Comparison of ENCODE assay signal across 8 cellular contexts in genomic region chr1:36257375-36257767, GRCh38. TPM values are rescaled to one million over a fixed set of nuclear protein-coding genes. Genes with fewer than 3 reads are reported as not detected.
DNase-seq lines count a peak whose midpoint lies in the region; ATAC-seq and TF ChIP-seq lines count a peak whose summit lies in the region.

No MANE protein-coding gene starts in this region.

- peaks cover 3 to 74% (median 54%) of the 10 kb centered on the region in 9 donors for H3K4me1 ChIP-seq in heart right ventricle
- H3K4me1 ChIP-seq in subcutaneous abdominal adipose tissue (ENCODE audit: control insufficient read depth in 5 of 5, insufficient read depth in 5 of 5, low read length in 5 of 5) = peaks cover 0 to 36% (median 26%) of the 10 kb centered on the region in 5 donors
- peaks cover 24% of the 10 kb centered on the region for H3K4me1 ChIP-seq in upper lobe of right lung

- no peak for DNase-seq in activated T-cell treated with anti-CD3 and anti-CD28 coated beads, Interleukin-2, amount 50 U/mL, for 24 hours
- DNase-seq in activated T-cell treated with anti-CD3 and anti-CD28 coated beads, Interleukin-2, amount 50 U/mL, for 1 hour = no peak
- DNase-seq in heart right ventricle (no peak), upper lobe of right lung (no peak), NCI-H345 (lab: John Stamatoyannopoulos, UW) (no peak), nucleus accumbens (lab: John Stamatoyannopoulos, UW) (no peak)

- H2AFZ ChIP-seq in SU-DHL-6 (ENCODE audit: low read depth, low read length, severe bottlenecking) = no peak overlapping the region

- peaks cover 47% of the 10 kb centered on the region for H3K4me1 Mint-ChIP-seq in activated T-cell treated with anti-CD3 and anti-CD28 coated beads, Interleukin-2, amount 50 U/mL, for 24 hours (ENCODE audit: low read depth)

- peak in 6 of 8 donors; percentile 41 to 72 (median 61) for ATAC-seq in heart right ventricle
- no peak for ATAC-seq in upper lobe of right lung

- H3K4me2 ChIP-seq in SU-DHL-6 (ENCODE audit: low read depth, low read length, poor library complexity, severe bottlenecking) = peak overlapping the region; percentile 83

- H3K9me2 ChIP-seq in SU-DHL-6 (replicated peaks; ENCODE audit: insufficient read depth, low read length) = no peaks in the 10 kb centered on the region

- H3K79me2 ChIP-seq in SU-DHL-6 (ENCODE audit: insufficient read depth, low read length) = peaks cover 83% of the 10 kb centered on the region

- H3K36me3 ChIP-seq in SU-DHL-6 (ENCODE audit: low read length) (peaks cover 7% of the 10 kb centered on the region; the same call in 1 of the 2 replicates), heart right ventricle (peaks cover 0 to 61% (median 19%) of the 10 kb centered on the region in 9 donors), subcutaneous abdominal adipose tissue (ENCODE audit: control insufficient read depth in 5 of 5, insufficient read depth in 5 of 5, low read length in 5 of 5) (peaks cover 0 to 33% (median 10%) of the 10 kb centered on the region in 5 donors), upper lobe of right lung (peaks cover 35% of the 10 kb centered on the region)

- no peaks in the 10 kb centered on the region for H3K27me3 Mint-ChIP-seq in activated T-cell treated with anti-CD3 and anti-CD28 coated beads, Interleukin-2, amount 50 U/mL, for 24 hours

- H3K9me3 ChIP-seq in SU-DHL-6 (ENCODE audit: insufficient read depth, low read length) (no peaks in the 10 kb centered on the region), heart right ventricle (no peaks in the 10 kb centered on the region), subcutaneous abdominal adipose tissue (ENCODE audit: control insufficient read depth in 5 of 5, low read length in 5 of 5) (no peaks in the 10 kb centered on the region), upper lobe of right lung (no peaks in the 10 kb centered on the region)

- H3K27ac ChIP-seq in SU-DHL-6 (ENCODE audit: low read depth, low read length) = peak overlapping the region; percentile 98
- H3K27ac ChIP-seq in heart right ventricle = peak overlapping the region in 4 of 10 donors; percentile 3 to 32 (median 28)
- peak overlapping the region; percentile 1 for H3K27ac ChIP-seq in subcutaneous abdominal adipose tissue (ENCODE audit: low read depth, low read length)
- no peak overlapping the region for H3K27ac ChIP-seq in upper lobe of right lung

- peaks cover 63% of the 10 kb centered on the region for H3F3A ChIP-seq in SU-DHL-6 (ENCODE audit: insufficient read depth)

- H3K27me3 ChIP-seq in SU-DHL-6 (ENCODE audit: low read length) (no peaks in the 10 kb centered on the region), heart right ventricle (no peaks in the 10 kb centered on the region), subcutaneous abdominal adipose tissue (ENCODE audit: control insufficient read depth in 5 of 5, insufficient read depth in 4 of 5, low read length in 5 of 5) (no peaks in the 10 kb centered on the region), upper lobe of right lung (no peaks in the 10 kb centered on the region)

- H3K27ac Mint-ChIP-seq in activated T-cell treated with anti-CD3 and anti-CD28 coated beads, Interleukin-2, amount 50 U/mL, for 24 hours = peak overlapping the region; percentile 66

- H3K9ac ChIP-seq in SU-DHL-6 (ENCODE audit: low read length) = peak overlapping the region; percentile 62
- no peak overlapping the region for H3K9ac ChIP-seq in subcutaneous abdominal adipose tissue (ENCODE audit: low read length in 5 of 5)

- H3K4me3 Mint-ChIP-seq in activated T-cell treated with anti-CD3 and anti-CD28 coated beads, Interleukin-2, amount 50 U/mL, for 24 hours = no peak overlapping the region

- 86 to 93% methylated on average over 2 of the region's 2 CpGs for WGBS in heart right ventricle, 2 donors

- peaks cover 82% of the 10 kb centered on the region for H3K36me3 Mint-ChIP-seq in activated T-cell treated with anti-CD3 and anti-CD28 coated beads, Interleukin-2, amount 50 U/mL, for 24 hours (ENCODE audit: low read depth)

- H4K20me1 ChIP-seq in SU-DHL-6 (ENCODE audit: low read depth, low read length) = no peaks in the 10 kb centered on the region

- H3K4me3 ChIP-seq in SU-DHL-6 (ENCODE audit: insufficient read depth, low read length, poor library complexity, severe bottlenecking) (peak overlapping the region; percentile 39), heart right ventricle (no peak overlapping the region), subcutaneous abdominal adipose tissue (ENCODE audit: low read depth in 1 of 5, low read length in 5 of 5) (no peak overlapping the region), upper lobe of right lung (no peak overlapping the region)

- intact Hi-C loops in heart right ventricle (cut with DNase I) (no loop called here), upper lobe of right lung (cut with DNase I) (no loop called here)

- TF ChIP-seq CTCF in SU-DHL-6 (IDR thresholded peaks at IDR 0.05; ENCODE audit: insufficient read depth, low read length, poor library complexity, severe bottlenecking) = no peak
- no peak for TF ChIP-seq CTCF in heart right ventricle (IDR thresholded peaks at IDR 0.05)
- TF ChIP-seq CTCF in upper lobe of right lung (IDR thresholded peaks at IDR 0.05) = no peak

- no peaks in the 10 kb centered on the region for H3K9me3 Mint-ChIP-seq in activated T-cell treated with anti-CD3 and anti-CD28 coated beads, Interleukin-2, amount 50 U/mL, for 24 hours

RNA-seq across cellular contexts. Expression of gene THRAP3, which starts 33.1 kb away (rescaled TPM):
- total RNA-seq in heart right ventricle = 100 to 1,000 TPM in 5 of 10 donors, 10 to 100 TPM in 5; 85.3 to 109 (median 100) TPM
- polyA plus RNA-seq in heart right ventricle = 10 to 100 TPM; 22.8 to 35.1 TPM
- 88.6 TPM for total RNA-seq in upper lobe of right lung

RNA-seq across cellular contexts. Expression of gene SH3D21, which starts 48.8 kb away (rescaled TPM):
- total RNA-seq in heart right ventricle (1 to 10 TPM; 1.1 to 3.3 (median 1.7) TPM), upper lobe of right lung (10.2 TPM)
- polyA plus RNA-seq in heart right ventricle = 1 to 10 TPM in 1 of 2 donors, under 1 TPM in 1; 0.58 to 4.8 TPM
